In the genomic region with DNA sequence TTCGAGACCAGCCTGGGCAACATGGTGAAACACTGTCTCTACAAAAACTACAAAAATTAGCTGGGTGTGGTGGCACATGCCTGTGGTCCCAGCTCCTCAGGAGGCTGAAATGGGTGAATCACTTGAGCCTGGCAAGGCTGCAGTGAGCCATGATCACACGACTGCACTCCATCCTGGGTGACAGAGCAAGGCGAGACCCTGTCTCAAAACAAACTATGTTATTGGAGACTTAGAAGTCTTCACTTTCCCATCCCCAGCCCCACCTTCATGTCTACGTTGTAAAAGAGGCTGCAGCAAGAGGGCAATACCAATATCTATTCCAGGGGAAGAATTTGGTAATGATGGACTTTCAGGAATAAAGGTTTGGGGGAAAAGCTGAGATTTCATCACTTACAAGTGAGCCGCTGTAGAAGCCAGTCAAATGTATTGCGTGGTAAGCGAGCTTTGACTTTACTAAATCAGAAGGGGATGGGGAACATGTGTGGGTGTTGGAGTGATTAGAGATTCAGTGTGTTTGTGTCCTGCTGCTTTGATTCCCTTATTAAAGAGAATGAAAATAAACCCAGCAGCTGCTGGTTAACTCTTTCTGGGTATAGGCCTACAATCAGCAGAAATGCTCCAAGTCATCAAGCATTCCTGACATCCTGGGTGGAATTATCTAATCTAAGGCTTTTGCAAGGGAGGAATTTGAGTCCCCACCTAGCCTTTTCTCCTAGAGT, we compare ENCODE assay signal across 12 cellular contexts. TPM values are rescaled to one million over a fixed set of nuclear protein-coding genes. Genes with fewer than 3 reads are reported as not detected.
DNase-seq lines count a peak whose midpoint lies in the region; TF ChIP-seq lines count a peak whose summit lies in the region.
"Had no signal": no experiment of that assay in that cellular context is flagged by ENCODE, and none has a peak within 500 bp of the region (broad histone marks: within the 10 kb centered on the region; RNA-seq: fewer than 3 reads in every experiment).

No MANE protein-coding gene starts in this region.

- peaks cover 10% of the 10 kb centered on the region for H3K4me1 Mint-ChIP-seq in activated T-helper 2 cell treated with anti-CD3 and anti-CD28 coated beads, Interferon-gamma antibody, Interleukin-2, Interleukin-4, amounts not matched to agents 10 μg/mL and 5 μg/mL and 100 μg/mL, durations not matched to agents 14 hours and 24 hours and 36 hours (ENCODE audit: low read depth)

- no peaks in the 10 kb centered on the region for H3K9me3 Mint-ChIP-seq in activated T-helper 2 cell treated with anti-CD3 and anti-CD28 coated beads, Interferon-gamma antibody, Interleukin-2, Interleukin-4, amounts not matched to agents 10 μg/mL and 5 μg/mL and 100 μg/mL, durations not matched to agents 14 hours and 24 hours and 36 hours

- CTCF ChIA-PET in RWPE1 (lab: Yijun Ruan, JAX), result no interaction called here

- TF ChIP-seq CTCF in cardiac fibroblast (IDR thresholded peaks at IDR 0.05; ENCODE audit: low read depth, low read length) (no peak), RWPE1 (conservative IDR thresholded peaks at IDR 0.05; ENCODE audit: low read depth) (no peak)

- H3K9ac ChIP-seq in BLaER1, result peak overlapping the region; percentile 45; the same call in 1 of the 2 replicates

- H3K4me2 ChIP-seq in BLaER1, result peak overlapping the region; percentile 87

- H3K27me3 ChIP-seq in BLaER1, result no peaks in the 10 kb centered on the region

- peaks cover 3% of the 10 kb centered on the region for H3K27me3 Mint-ChIP-seq in activated T-helper 2 cell treated with anti-CD3 and anti-CD28 coated beads, Interferon-gamma antibody, Interleukin-2, Interleukin-4, amounts not matched to agents 10 μg/mL and 5 μg/mL and 100 μg/mL, durations not matched to agents 14 hours and 24 hours and 36 hours (ENCODE audit: low read depth)

- H3K36me3 Mint-ChIP-seq in activated T-helper 2 cell treated with anti-CD3 and anti-CD28 coated beads, Interferon-gamma antibody, Interleukin-2, Interleukin-4, amounts not matched to agents 10 μg/mL and 5 μg/mL and 100 μg/mL, durations not matched to agents 14 hours and 24 hours and 36 hours (ENCODE audit: low read depth), result peaks cover under 1% of the 10 kb centered on the region

- peaks cover 90% of the 10 kb centered on the region for H3K36me3 ChIP-seq in BLaER1
- H3K36me3 ChIP-seq: lower lobe of right lung had no signal

- intact Hi-C loops in activated T-helper 2 cell treated with anti-CD3 and anti-CD28 coated beads, Interferon-gamma antibody, Interleukin-2, Interleukin-4, amounts not matched to agents 10 μg/mL and 5 μg/mL and 100 μg/mL, durations not matched to agents 14 hours and 24 hours and 36 hours (cut with micrococcal nuclease), result no loop called here

- peaks cover 37% of the 10 kb centered on the region for H4K20me1 ChIP-seq in BLaER1

- no peak overlapping the region for H3K27ac Mint-ChIP-seq in activated T-helper 2 cell treated with anti-CD3 and anti-CD28 coated beads, Interferon-gamma antibody, Interleukin-2, Interleukin-4, amounts not matched to agents 10 μg/mL and 5 μg/mL and 100 μg/mL, durations not matched to agents 14 hours and 24 hours and 36 hours

- POLR2A ChIA-PET in RWPE1 (lab: Yijun Ruan, JAX; ENCODE audit: low non-redundant PET), result no interaction called here

- H3K4me3 Mint-ChIP-seq in activated T-helper 2 cell treated with anti-CD3 and anti-CD28 coated beads, Interferon-gamma antibody, Interleukin-2, Interleukin-4, amounts not matched to agents 10 μg/mL and 5 μg/mL and 100 μg/mL, durations not matched to agents 14 hours and 24 hours and 36 hours (ENCODE audit: low read depth), result no peak overlapping the region

- peaks cover 100% of the 10 kb centered on the region for H3K4me1 ChIP-seq in BLaER1
- H3K4me1 ChIP-seq: psoas muscle had no signal

- H3K27ac ChIP-seq in BLaER1 (peak overlapping the region; percentile 69), RWPE1 (no peak overlapping the region)
- H3K27ac ChIP-seq: lower lobe of right lung, psoas muscle had no signal

- DNase-seq in M059J (ENCODE audit: low read depth), result peak; percentile 87
- DNase-seq in cardiac fibroblast (ENCODE audit: low read depth in 2 of 2), result peak; percentile 59 to 87
- DNase-seq in myocyte (ENCODE audit: low read depth), result peak; percentile 85
- DNase-seq in retina, result no peak
- no peak for DNase-seq in RWPE1 (ENCODE audit: low spot score)
- DNase-seq in NCI-H2227 treated with DMSO at 0.1 percent for 48 hours (lab: John Stamatoyannopoulos, UW), result no peak
- no peak for DNase-seq in activated T-helper 2 cell treated with anti-CD3 and anti-CD28 coated beads, Interferon-gamma antibody, Interleukin-2, Interleukin-4, amounts not matched to agents 10 μg/mL and 5 μg/mL and 100 μg/mL, durations not matched to agents 14 hours and 24 hours and 36 hours (ENCODE audit: low spot score)
- DNase-seq: DMS 273 treated with DMSO at 0.1 percent for 48 hours, lower lobe of right lung, NCI-H2171 treated with DMSO at 0.1 percent for 48 hours, psoas muscle had no signal

- no peaks in the 10 kb centered on the region for H3K9me3 ChIP-seq in BLaER1
- H3K9me3 ChIP-seq: lower lobe of right lung, psoas muscle had no signal

- H3K4me3 ChIP-seq in BLaER1 (no peak overlapping the region), cardiac fibroblast (replicated peaks in 1 of 2; ENCODE audit: low read depth in 2 of 2, low read length in 2 of 2) (no peak overlapping the region)
- H3K4me3 ChIP-seq: lower lobe of right lung, psoas muscle had no signal

RNA-seq across cellular contexts. Expression of gene UBASH3B, which starts 53.7 kb away (rescaled TPM):
- 14.9 and 19.3 TPM in 2 replicates for total RNA-seq in M059J (2014; rRNA removed; shearing (Covaris generic))
- 8.8 and 13.1 TPM in 2 replicates for total RNA-seq in myocyte
- polyA plus RNA-seq in myocyte (2012), result 7.3 TPM
- total RNA-seq in activated T-helper 2 cell treated with anti-CD3 and anti-CD28 coated beads, Interferon-gamma antibody, Interleukin-2, Interleukin-4, amounts not matched to agents 10 μg/mL and 5 μg/mL and 100 μg/mL, durations not matched to agents 14 hours and 24 hours and 36 hours, result 19.3 and 20.1 TPM in 2 replicates

Comparison
In these comparisons a context has a peak if more than half of its experiments do, and no peak if none do; other contexts are left out.
1. DNase-seq: peak in M059J (single experiment), cardiac fibroblast (2 of 2) and myocyte (single experiment); none in retina (single experiment), RWPE1 (single experiment), NCI-H2227 treated with DMSO at 0.1 percent for 48 hours (single experiment) and activated T-helper 2 cell treated with anti-CD3 and anti-CD28 coated beads, Interferon-gamma antibody, Interleukin-2, Interleukin-4, amounts not matched to agents 10 μg/mL and 5 μg/mL and 100 μg/mL, durations not matched to agents 14 hours and 24 hours and 36 hours (single experiment).